In the genomic region with DNA sequence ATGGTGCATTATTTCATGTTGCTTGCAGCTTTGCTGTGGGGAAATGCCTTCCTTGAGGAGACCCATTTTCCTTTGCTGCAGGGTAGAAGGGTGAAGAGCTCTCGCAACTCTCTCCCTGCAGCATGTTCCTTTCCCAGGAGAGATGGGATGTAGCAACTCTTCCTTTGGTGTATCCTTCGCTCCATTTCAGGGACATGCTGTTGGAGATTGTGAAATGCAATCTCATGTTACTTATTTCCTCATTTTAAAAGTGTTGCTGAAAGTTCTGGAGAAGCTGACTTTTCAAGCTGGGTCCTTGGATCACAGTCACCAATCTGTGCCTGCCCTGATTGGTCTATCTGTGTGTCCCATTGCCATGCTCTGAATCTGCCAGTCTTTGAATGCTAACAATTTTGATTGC, we compare ENCODE assay signal across 10 cellular contexts.
DNase-seq lines count a peak whose midpoint lies in the region; ATAC-seq and TF ChIP-seq lines count a peak whose summit lies in the region.
"Had no signal": no experiment of that assay in that cellular context is flagged by ENCODE, and none has a peak within 500 bp of the region (broad histone marks: within the 10 kb centered on the region; RNA-seq: fewer than 3 reads in every experiment).

No MANE protein-coding gene starts in this region.

- H3K9ac ChIP-seq in GM23248, result no peak overlapping the region

- H3K9me2 ChIP-seq in GM23248 (ENCODE audit: insufficient read depth), result no peaks in the 10 kb centered on the region

- no peaks in the 10 kb centered on the region for H3K4me1 Mint-ChIP-seq in stimulated activated effector memory CD8-positive, alpha-beta T cell treated with anti-CD3 and anti-CD28 coated beads, Interleukin-12 subunit alpha, Interleukin-12 subunit beta, amount 100 ng/mL, for 72 hours

- peaks cover 15% of the 10 kb centered on the region; the same call in 1 of the 2 replicates for H3K4me1 ChIP-seq in GM23248 (ENCODE audit: insufficient read depth)

- H3K36me3 ChIP-seq in GM23248 (ENCODE audit: low read depth), result no peaks in the 10 kb centered on the region

- no peaks in the 10 kb centered on the region for H3K9me3 ChIP-seq in GM23248 (ENCODE audit: low read depth)

- H3K27ac Mint-ChIP-seq in stimulated activated effector memory CD8-positive, alpha-beta T cell treated with anti-CD3 and anti-CD28 coated beads, Interleukin-12 subunit alpha, Interleukin-12 subunit beta, amount 100 ng/mL, for 72 hours, result no peak overlapping the region

- ATAC-seq in Right ventricle myocardium superior (ENCODE audit: poor library complexity), result peak; percentile 63
- ATAC-seq in HG02571 (IDR thresholded peaks at IDR 0.05; ENCODE audit: unreplicated experiment), result no peak
- ATAC-seq in stimulated activated effector memory CD8-positive, alpha-beta T cell treated with anti-CD3 and anti-CD28 coated beads, Interleukin-12 subunit alpha, Interleukin-12 subunit beta, amount 100 ng/mL, for 72 hours, result no peak
- ATAC-seq: activated CD4-positive, CD25-positive, alpha-beta regulatory T cell treated with anti-CD3 and anti-CD28 coated beads, Interleukin-2, amount 50 U/mL, for 24 hours had no signal

- H3K4me3 ChIP-seq in GM23248, result no peak overlapping the region

- H3K4me2 ChIP-seq in GM23248 (ENCODE audit: unreplicated experiment), result no peak overlapping the region

- DNase-seq in GM23248, result peak; percentile 71
- DNase-seq in UCSD-AML1 (lab: John Stamatoyannopoulos, UW; ENCODE audit: unreplicated experiment), result peak; percentile 14
- no peak for DNase-seq in Right ventricle myocardium superior
- DNase-seq in stromal cell of bone marrow (ENCODE audit: low read depth), result peak; percentile 56
- DNase-seq in GM13976 (ENCODE audit: low spot score), result no peak
- DNase-seq in stimulated activated effector memory CD8-positive, alpha-beta T cell treated with anti-CD3 and anti-CD28 coated beads, Interleukin-12 subunit alpha, Interleukin-12 subunit beta, amount 100 ng/mL, for 72 hours (ENCODE audit: low spot score in 2 of 2), result no peak
- DNase-seq in EL, result no peak
- DNase-seq: activated T-cell treated with anti-CD3 and anti-CD28 coated beads, Interleukin-2, amount 50 U/mL, for 48 hours had no signal

- H3K9me3 Mint-ChIP-seq in stimulated activated effector memory CD8-positive, alpha-beta T cell treated with anti-CD3 and anti-CD28 coated beads, Interleukin-12 subunit alpha, Interleukin-12 subunit beta, amount 100 ng/mL, for 72 hours, result no peaks in the 10 kb centered on the region

- intact Hi-C loops in Right ventricle myocardium superior (cut with DNase I), result loop anchor here (10.0 kb wide), 2 partner anchors 179 to 369 kb away; no protein-coding TSS in a partner anchor

- H3K27me3 ChIP-seq in GM23248 (replicated peaks; ENCODE audit: insufficient read depth), result no peaks in the 10 kb centered on the region

- no peak overlapping the region for H3K4me3 Mint-ChIP-seq in stimulated activated effector memory CD8-positive, alpha-beta T cell treated with anti-CD3 and anti-CD28 coated beads, Interleukin-12 subunit alpha, Interleukin-12 subunit beta, amount 100 ng/mL, for 72 hours

- no peaks in the 10 kb centered on the region for H3K79me2 ChIP-seq in GM23248 (ENCODE audit: insufficient read depth)

- no peaks in the 10 kb centered on the region for H4K20me1 ChIP-seq in GM23248 (ENCODE audit: insufficient read depth)

- no peak for TF ChIP-seq CTCF in GM13976 (IDR thresholded peaks at IDR 0.05; ENCODE audit: borderline replicate concordance, control extremely low read depth, extremely low read depth, insufficient read depth, missing control alignments)

- in situ Hi-C loops in GM23248 (cut with MboI) (no loop called here), GM13976 (cut with MboI; ENCODE audit: low sequenced_read_pairs, unreplicated experiment) (no loop called here)

- H3K27ac ChIP-seq in GM23248, result no peak overlapping the region

- H2AFZ ChIP-seq in GM23248, result peak overlapping the region; percentile 18

- peaks cover 25% of the 10 kb centered on the region for H3F3A ChIP-seq in GM23248 (ENCODE audit: insufficient read depth)

- H3K36me3 Mint-ChIP-seq in stimulated activated effector memory CD8-positive, alpha-beta T cell treated with anti-CD3 and anti-CD28 coated beads, Interleukin-12 subunit alpha, Interleukin-12 subunit beta, amount 100 ng/mL, for 72 hours, result no peaks in the 10 kb centered on the region

- WGBS in GM23248 (ENCODE audit: low coverage in 1 of 2, low lambda C conversion rate in 2 of 2, missing lambda C conversion rate in 2 of 2), 2 experiments, result 32 to 43% methylated on average over 2 of the region's 2 CpGs

Comparison
In these comparisons a context has a peak if more than half of its experiments do, and no peak if none do; other contexts are left out.
1. DNase-seq: peak in GM23248 (single experiment), UCSD-AML1 (single experiment) and stromal cell of bone marrow (single experiment); none in Right ventricle myocardium superior (single experiment), GM13976 (single experiment), stimulated activated effector memory CD8-positive, alpha-beta T cell treated with anti-CD3 and anti-CD28 coated beads, Interleukin-12 subunit alpha, Interleukin-12 subunit beta, amount 100 ng/mL, for 72 hours (0 of 2) and EL (single experiment).